13 cellular contexts compared by ENCODE assay signal in the genomic region with DNA sequence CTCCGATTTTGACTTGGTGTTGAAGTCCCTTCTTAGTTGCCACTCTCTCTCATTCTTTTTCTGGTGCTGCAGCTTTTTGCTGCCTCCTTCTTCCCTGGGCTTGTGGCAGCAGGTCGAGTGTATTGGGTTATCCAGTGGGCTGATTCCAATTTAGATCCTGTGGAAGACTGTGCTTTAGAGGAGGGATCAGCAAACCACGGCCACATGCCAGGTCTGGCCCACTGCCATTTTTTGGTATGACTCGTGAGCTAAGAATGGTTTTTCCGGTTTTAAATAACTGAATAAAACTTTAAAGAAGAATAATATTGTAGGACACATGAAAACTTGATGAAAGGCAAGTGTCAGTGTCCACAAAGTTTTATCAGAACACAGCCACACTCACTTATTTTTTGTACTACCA.
DNase-seq lines count a peak whose midpoint lies in the region; ATAC-seq lines count a peak whose summit lies in the region.
"Had no signal": no experiment of that assay in that cellular context is flagged by ENCODE, and none has a peak within 500 bp of the region (broad histone marks: within the 10 kb centered on the region; RNA-seq: fewer than 3 reads in every experiment).

No MANE protein-coding gene starts in this region.

- DNase-seq in DMS 273 (lab: John Stamatoyannopoulos, UW; ENCODE audit: unreplicated experiment) (peak; percentile 36), DMS 273 treated with DMSO at 0.1 percent for 48 hours (lab: John Stamatoyannopoulos, UW) (no peak), NCI-H69 (lab: John Stamatoyannopoulos, UW) (peak; percentile 35), stromal cell of bone marrow (ENCODE audit: low read depth) (peak; percentile 2)
- no peak for DNase-seq in stimulated activated naive B cell treated with anti-CD40 and anti-IgM and Interleukin-4, amounts not matched to agents 10 μg/mL and 1 μg/mL and 100 μg/mL, for 72 hours
- no peak for DNase-seq in activated T-cell treated with anti-CD3 and anti-CD28 coated beads, Interleukin-2, amount 50 U/mL, for 1 hour
- DNase-seq: glutamatergic neuron, H7, NCI-H146, posterior cingulate gyrus had no signal

- no peaks in the 10 kb centered on the region for H3K4me1 Mint-ChIP-seq in stimulated activated naive B cell treated with anti-CD40 and anti-IgM and Interleukin-4, amounts not matched to agents 10 μg/mL and 1 μg/mL and 100 μg/mL, for 72 hours
- H3K4me1 Mint-ChIP-seq: central memory CD8-positive, alpha-beta T cell had no signal

- H3K9me3 Mint-ChIP-seq in stimulated activated naive B cell treated with anti-CD40 and anti-IgM and Interleukin-4, amounts not matched to agents 10 μg/mL and 1 μg/mL and 100 μg/mL, for 72 hours: peaks cover 0 to 1% of the 10 kb centered on the region in 2 donors

- H3K27ac Mint-ChIP-seq in stimulated activated naive B cell treated with anti-CD40 and anti-IgM and Interleukin-4, amounts not matched to agents 10 μg/mL and 1 μg/mL and 100 μg/mL, for 72 hours: no peak overlapping the region

- no peaks in the 10 kb centered on the region for H3K36me3 Mint-ChIP-seq in stimulated activated naive B cell treated with anti-CD40 and anti-IgM and Interleukin-4, amounts not matched to agents 10 μg/mL and 1 μg/mL and 100 μg/mL, for 72 hours

- H3K27me3 Mint-ChIP-seq in stimulated activated naive B cell treated with anti-CD40 and anti-IgM and Interleukin-4, amounts not matched to agents 10 μg/mL and 1 μg/mL and 100 μg/mL, for 72 hours: no peaks in the 10 kb centered on the region
- H3K27me3 Mint-ChIP-seq: central memory CD8-positive, alpha-beta T cell had no signal

- ATAC-seq in esophagus mucosa (peak; percentile 78), HG03469 (IDR thresholded peaks at IDR 0.05; ENCODE audit: unreplicated experiment) (no peak)
- ATAC-seq in stimulated activated naive B cell treated with anti-CD40 and anti-IgM and Interleukin-4, amounts not matched to agents 10 μg/mL and 1 μg/mL and 100 μg/mL, for 72 hours (replicated peaks): no peak

- no peak overlapping the region for H3K4me3 Mint-ChIP-seq in stimulated activated naive B cell treated with anti-CD40 and anti-IgM and Interleukin-4, amounts not matched to agents 10 μg/mL and 1 μg/mL and 100 μg/mL, for 72 hours
- H3K4me3 Mint-ChIP-seq: central memory CD8-positive, alpha-beta T cell had no signal

Comparison
In these comparisons a context has a peak if more than half of its experiments do, and no peak if none do; other contexts are left out.
1. DNase-seq: peak in DMS 273 (single experiment), NCI-H69 (single experiment) and stromal cell of bone marrow (single experiment); none in DMS 273 treated with DMSO at 0.1 percent for 48 hours (single experiment), stimulated activated naive B cell treated with anti-CD40 and anti-IgM and Interleukin-4, amounts not matched to agents 10 μg/mL and 1 μg/mL and 100 μg/mL, for 72 hours (single experiment) and activated T-cell treated with anti-CD3 and anti-CD28 coated beads, Interleukin-2, amount 50 U/mL, for 1 hour (single experiment).